ENCODE assay signal across 22 cellular contexts in the genomic region with DNA sequence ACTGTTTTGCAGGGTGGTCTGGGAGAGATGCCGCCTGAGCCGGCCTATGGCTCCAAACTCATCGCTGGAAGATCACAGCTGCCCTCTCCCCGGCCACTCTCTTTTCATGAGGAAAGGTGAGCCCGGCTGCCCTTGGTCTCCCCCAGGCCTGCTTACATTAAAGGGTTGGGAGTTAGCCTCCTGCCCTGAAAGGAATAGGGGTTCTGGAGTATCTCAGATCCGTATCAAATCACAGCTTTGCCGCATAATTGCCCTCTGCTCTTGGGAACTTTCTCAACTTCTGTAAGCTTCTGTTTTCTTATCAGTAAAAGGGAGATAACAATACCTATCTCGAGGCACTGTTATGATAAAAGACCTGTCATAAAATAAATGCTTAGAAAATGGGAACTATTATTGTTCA. TPM values are rescaled to one million over a fixed set of nuclear protein-coding genes. Genes with fewer than 3 reads are reported as not detected.
DNase-seq lines count a peak whose midpoint lies in the region; ATAC-seq and TF ChIP-seq lines count a peak whose summit lies in the region.
"Had no signal": no experiment of that assay in that cellular context is flagged by ENCODE, and none has a peak within 500 bp of the region (broad histone marks: within the 10 kb centered on the region; RNA-seq: fewer than 3 reads in every experiment).

No MANE protein-coding gene starts in this region.

- no peaks in the 10 kb centered on the region for H3K23me2 ChIP-seq in H9 (ENCODE audit: insufficient read length, low read depth, low read length, poor library complexity, severe bottlenecking)

- H3K18ac ChIP-seq in H9 (ENCODE audit: insufficient read length, low read depth, low read length) = no peak overlapping the region

- H3K56ac ChIP-seq in H9 (ENCODE audit: insufficient read length, low read depth, low read length) = no peak overlapping the region

- TF ChIP-seq CTCF in H9 (conservative IDR thresholded peaks at IDR 0.05) (no peak), progenitor cell of endocrine pancreas (IDR thresholded peaks at IDR 0.05; ENCODE audit: unreplicated experiment) (no peak)

- no peak overlapping the region for H2BK12ac ChIP-seq in H9 (ENCODE audit: insufficient read length, low read depth, low read length)

- no peak for ATAC-seq in GM19397 (IDR thresholded peaks at IDR 0.05; ENCODE audit: unreplicated experiment)
- ATAC-seq: A549, Right ventricle myocardium inferior had no signal

- no peak overlapping the region for H4K8ac ChIP-seq in H9 (replicated peaks; ENCODE audit: insufficient read length, low read depth, low read length)

- no peak overlapping the region for H3K27ac ChIP-seq in H9 (ENCODE audit: insufficient read length, low read depth, low read length)
- H3K27ac ChIP-seq: SK-N-MC had no signal

- no peak overlapping the region for H2BK120ac ChIP-seq in H9 (ENCODE audit: low read depth, low read length, poor library complexity, severe bottlenecking)

- no peak overlapping the region for H4K5ac ChIP-seq in H9 (ENCODE audit: insufficient read length, low read depth, low read length)

- no peak overlapping the region for H3K14ac ChIP-seq in H9 (ENCODE audit: insufficient read depth, low read length)

- H3T11ph ChIP-seq in H9 (ENCODE audit: low read length) = no peak overlapping the region

- H3K36me3 Mint-ChIP-seq in H9 (ENCODE audit: insufficient read depth in 1 of 3, low read depth in 3 of 3) = no peaks in the 10 kb centered on the region
- no peaks in the 10 kb centered on the region for H3K36me3 Mint-ChIP-seq in progenitor cell of endocrine pancreas (ENCODE audit: insufficient read depth)
- H3K36me3 Mint-ChIP-seq: CD4-positive, CD25-positive, alpha-beta regulatory T cell had no signal

- WGBS in H9 (ENCODE audit: extremely low coverage, insufficient read length, low lambda C conversion rate) = no CpG with 5 or more reads among the region's 8 CpGs

- no peak overlapping the region for H3K4me2 ChIP-seq in H9 (ENCODE audit: insufficient read depth, insufficient read length, low read length)
- H3K4me2 ChIP-seq: A549 had no signal

- H3K4ac ChIP-seq in H9 (ENCODE audit: low read depth, low read length) = no peak overlapping the region

- no peak overlapping the region for H4K91ac ChIP-seq in H9 (ENCODE audit: insufficient read length, low read depth, low read length)

- no peak overlapping the region for H2AFZ ChIP-seq in H9 (ENCODE audit: low read length)

- DNase-seq in H9 = no peak
- DNase-seq in SK-N-DZ (ENCODE audit: low spot score) = peak; percentile 98
- peak; percentile 57 for DNase-seq in left kidney (ENCODE audit: low read depth, low spot score)
- DNase-seq in progenitor cell of endocrine pancreas (ENCODE audit: low spot score, unreplicated experiment) = no peak
- no peak for DNase-seq in DMS79 (lab: John Stamatoyannopoulos, UW)
- DNase-seq in amygdala (lab: John Stamatoyannopoulos, UW) = no peak
- no peak for DNase-seq in kidney glomerular epithelial cell (lab: John Stamatoyannopoulos, UW)
- DNase-seq: CD4-positive, CD25-positive, alpha-beta regulatory T cell; GDM1; Karpas-422; MV-4-11; NCI-H1105 treated with DMSO at 0.1 percent for 48 hours; NCI-H1694; NCI-H2081; NCI-H2171; NCI-H526; OCI-M1 had no signal

- peaks cover 2% of the 10 kb centered on the region; the same call in 1 of the 2 replicates for H3K4me1 ChIP-seq in H9 (ENCODE audit: insufficient read depth, low read length)

- H3K9me3 ChIP-seq in H9 (ENCODE audit: control insufficient read depth, low read depth, low read length) = no peaks in the 10 kb centered on the region
- H3K9me3 ChIP-seq: A549 had no signal

- no peak overlapping the region for H2BK15ac ChIP-seq in H9 (ENCODE audit: low read depth, low read length)

- no peak overlapping the region for H3K23ac ChIP-seq in H9 (ENCODE audit: insufficient read length, low read depth, low read length)

- H2BK20ac ChIP-seq in H9 (ENCODE audit: low read depth, low read length, poor library complexity, severe bottlenecking) = no peak overlapping the region

- H3K27me3 Mint-ChIP-seq in H9 (ENCODE audit: low read depth) = peaks cover 2% of the 10 kb centered on the region; the same call in 1 of the 2 replicates
- H3K27me3 Mint-ChIP-seq in progenitor cell of endocrine pancreas = peaks cover 5% of the 10 kb centered on the region
- H3K27me3 Mint-ChIP-seq: CD4-positive, CD25-positive, alpha-beta regulatory T cell had no signal

- H3K79me2 ChIP-seq in H9 (ENCODE audit: insufficient read depth, low read length) = no peaks in the 10 kb centered on the region

- H3K9me3 Mint-ChIP-seq in H9 = no peaks in the 10 kb centered on the region
- H3K9me3 Mint-ChIP-seq in progenitor cell of endocrine pancreas (ENCODE audit: low read depth) = no peaks in the 10 kb centered on the region
- H3K9me3 Mint-ChIP-seq: CD4-positive, CD25-positive, alpha-beta regulatory T cell had no signal

- no peaks in the 10 kb centered on the region for H4K20me1 ChIP-seq in H9 (ENCODE audit: control insufficient read depth, insufficient read depth, insufficient read length)

- peaks cover 31 to 41% of the 10 kb centered on the region in 2 experiments for H3K4me1 Mint-ChIP-seq in H9
- H3K4me1 Mint-ChIP-seq in progenitor cell of endocrine pancreas (ENCODE audit: low read depth) = peaks cover 23% of the 10 kb centered on the region
- H3K4me1 Mint-ChIP-seq: B cell had no signal

- no peaks in the 10 kb centered on the region for H3K79me1 ChIP-seq in H9 (ENCODE audit: insufficient read depth, low read depth, low read length, poor library complexity, severe bottlenecking)

- H3K27me3 ChIP-seq in H9 (ENCODE audit: insufficient read depth, low read length) = no peaks in the 10 kb centered on the region

- peak overlapping the region; percentile 31 to 94 (median 82); a peak in 4 of 7 replicates for H3K27ac Mint-ChIP-seq in H9
- peak overlapping the region; percentile 17 for H3K27ac Mint-ChIP-seq in progenitor cell of endocrine pancreas
- H3K27ac Mint-ChIP-seq: B cell; CD4-positive, CD25-positive, alpha-beta regulatory T cell had no signal

- H3K9ac ChIP-seq in H9 (ENCODE audit: extremely low read depth, insufficient read length, low read length) = no peak overlapping the region

- no peak overlapping the region for H2AK5ac ChIP-seq in H9 (ENCODE audit: insufficient read length, low read length)

- no peak overlapping the region for H3K4me3 Mint-ChIP-seq in H9
- no peak overlapping the region for H3K4me3 Mint-ChIP-seq in progenitor cell of endocrine pancreas (ENCODE audit: low read depth)
- H3K4me3 Mint-ChIP-seq: B cell; CD4-positive, CD25-positive, alpha-beta regulatory T cell had no signal

- no peak overlapping the region for H2BK5ac ChIP-seq in H9 (ENCODE audit: insufficient read length, low read length)

RNA-seq across cellular contexts. Expression of a gene that starts 17.6 kb away (rescaled TPM):
- 106 TPM in 2 replicates for total RNA-seq in H9 (2021)
- 4.6 and 5.2 TPM in 2 replicates for polyA plus RNA-seq in SK-N-DZ (2014; cell fraction: cytosol; rRNA removed)
- 2.8 and 3.1 TPM in 2 replicates for polyA plus RNA-seq in SK-N-DZ (2014; cell fraction: nucleus; rRNA removed)
- 45.4 and 47.4 TPM in 2 replicates for total RNA-seq in progenitor cell of endocrine pancreas

Comparison
In these comparisons a context has a peak if more than half of its experiments do, and no peak if none do; other contexts are left out.
1. DNase-seq: peak in SK-N-DZ (single experiment) and left kidney (single experiment); none in H9 (single experiment), progenitor cell of endocrine pancreas (single experiment), DMS79 (single experiment), amygdala (0 of 56) and kidney glomerular epithelial cell (single experiment).